ENCODE assay signal across 18 cellular contexts in the genomic region with DNA sequence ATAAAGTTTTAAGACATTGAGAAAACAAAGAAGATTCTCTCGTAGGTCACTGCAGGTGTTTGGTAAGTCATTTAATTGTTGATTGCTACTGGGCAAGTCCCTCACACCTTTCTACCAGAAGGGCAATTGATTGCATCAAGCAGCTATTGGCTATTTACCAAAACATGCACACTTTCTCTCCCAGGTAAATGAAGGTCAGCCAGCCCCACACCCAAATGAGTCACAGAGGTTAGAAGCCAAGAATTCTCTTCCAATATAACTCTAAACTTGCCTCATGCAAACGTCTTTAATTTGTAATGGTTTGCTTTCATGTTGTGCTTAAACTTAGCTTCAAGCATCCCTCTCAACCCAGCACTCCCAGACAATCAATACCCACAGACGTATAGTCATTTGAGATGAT.
"Had no signal": no experiment of that assay in that cellular context is flagged by ENCODE, and none has a peak within 500 bp of the region (broad histone marks: within the 10 kb centered on the region; RNA-seq: fewer than 3 reads in every experiment).

No MANE protein-coding gene starts in this region.

- H3K27ac ChIP-seq: coronary artery, esophagus muscularis mucosa, gastrocnemius medialis, heart right ventricle, right atrium auricular region, sigmoid colon, skin epidermis, vagina had no signal

- H3K4me1 Mint-ChIP-seq: natural killer cell had no signal

- H3K9me3 ChIP-seq: esophagus muscularis mucosa, gastrocnemius medialis, heart right ventricle, mucosa of descending colon, right atrium auricular region, sigmoid colon, vagina had no signal

- H3K27me3 ChIP-seq: esophagus muscularis mucosa, gastrocnemius medialis, heart right ventricle, right atrium auricular region, sigmoid colon, vagina had no signal

- H3K4me3 ChIP-seq: coronary artery, esophagus muscularis mucosa, gastrocnemius medialis, heart right ventricle, mucosa of descending colon, right atrium auricular region, sigmoid colon, skin epidermis, vagina had no signal

- H3K4me1 ChIP-seq: esophagus muscularis mucosa, gastrocnemius medialis, right atrium auricular region, sigmoid colon, vagina had no signal

- ATAC-seq: gastrocnemius medialis, heart right ventricle, left lobe of liver, mucosa of descending colon, natural killer cell had no signal

- DNase-seq: effector CD8-positive, alpha-beta T cell; gastrocnemius medialis; heart right ventricle; hypothalamus; islet precursor cell; mucosa of descending colon; natural killer cell; posterior cingulate gyrus; sigmoid colon; stimulated activated CD4-positive, alpha-beta T cell treated with anti-CD3 and anti-CD28 coated beads, Interleukin-12 subunit alpha, Interleukin-12 subunit beta, amount 100 ng/mL, for 4 hours; stimulated activated naive CD4-positive, alpha-beta T cell treated with Interleukin-2 at 50 U/mL for 16 hours had no signal

- H3K27ac Mint-ChIP-seq: natural killer cell, type B pancreatic cell had no signal

- H3K36me3 Mint-ChIP-seq: type B pancreatic cell had no signal

- H3K4me3 Mint-ChIP-seq: natural killer cell, type B pancreatic cell had no signal

- H3K36me3 ChIP-seq: esophagus muscularis mucosa, gastrocnemius medialis, heart right ventricle, right atrium auricular region, sigmoid colon, vagina had no signal
